31 cellular contexts compared by ENCODE assay signal in genomic region chrX:98207947-98208346, GRCh38.
"Had no signal": no experiment of that assay in that cellular context is flagged by ENCODE, and none has a peak within 500 bp of the region (broad histone marks: within the 10 kb centered on the region; RNA-seq: fewer than 3 reads in every experiment).

No MANE protein-coding gene starts in this region.

- H3K27ac Mint-ChIP-seq: immature natural killer cell; naive thymus-derived CD8-positive, alpha-beta T cell; nephron; stimulated activated naive B cell treated with anti-CD40 and anti-IgM and Interleukin-4, amounts not matched to agents 10 μg/mL and 1 μg/mL and 100 μg/mL, for 72 hours had no signal

- H3K27ac ChIP-seq: left lung, lower lobe of right lung, neutrophil, parathyroid adenoma, psoas muscle, right atrium auricular region, skin epidermis, stomach, testis, thyroid gland, transverse colon, upper lobe of left lung, vagina had no signal

- DNase-seq: hypothalamus; immature natural killer cell; kidney; left colon; left lung; lower lobe of right lung; mammary epithelial cell; mesenchymal stem cell; naive thymus-derived CD8-positive, alpha-beta T cell; occipital lobe; psoas muscle; stimulated activated CD4-positive, alpha-beta T cell treated with anti-CD3 and anti-CD28 coated beads, Interleukin-12 subunit alpha, Interleukin-12 subunit beta, amount 100 ng/mL, for 4 hours; stimulated activated CD4-positive, alpha-beta T cell treated with anti-CD3 and anti-CD28 coated beads, Interleukin-15, amount 100 ng/mL, for 24 hours; stimulated activated CD4-positive, alpha-beta T cell treated with anti-CD3 and anti-CD28 coated beads, Interleukin-2, amount 100 ng/mL, for 24 hours; stimulated activated CD4-positive, alpha-beta T cell treated with anti-CD3 and anti-CD28 coated beads, Interleukin-4, amount 100 ng/mL, for 1 hour; stimulated activated naive B cell treated with anti-CD40 and anti-IgM and Interleukin-4, amounts not matched to agents 10 μg/mL and 1 μg/mL and 100 μg/mL, for 72 hours; stimulated activated naive CD8-positive, alpha-beta T cell treated with anti-CD3 and anti-CD28 coated beads, Interleukin-15, Interleukin-2, amounts not matched to agents 100 U/mL and 50 U/mL, for 24 hours; stomach; testis; thyroid gland; transverse colon; upper lobe of left lung had no signal

- H3K4me1 Mint-ChIP-seq: immature natural killer cell; naive thymus-derived CD8-positive, alpha-beta T cell; stimulated activated naive B cell treated with anti-CD40 and anti-IgM and Interleukin-4, amounts not matched to agents 10 μg/mL and 1 μg/mL and 100 μg/mL, for 72 hours had no signal

- H3K27me3 Mint-ChIP-seq: naive thymus-derived CD8-positive, alpha-beta T cell; stimulated activated naive B cell treated with anti-CD40 and anti-IgM and Interleukin-4, amounts not matched to agents 10 μg/mL and 1 μg/mL and 100 μg/mL, for 72 hours had no signal

- H3K9me3 ChIP-seq: left lung, lower lobe of right lung, neutrophil, psoas muscle, right atrium auricular region, stomach, testis, thyroid gland, transverse colon, upper lobe of left lung, vagina had no signal

- H3K79me2 ChIP-seq: parathyroid adenoma had no signal

- H3K4me3 ChIP-seq: left lung, lower lobe of right lung, psoas muscle, right atrium auricular region, skin epidermis, stomach, testis, thyroid gland, transverse colon, upper lobe of left lung, vagina had no signal

- H3K27me3 ChIP-seq: left lung, neutrophil, right atrium auricular region, stomach, testis, thyroid gland, transverse colon, upper lobe of left lung, vagina had no signal

- ATAC-seq: left colon; left lung; lower lobe of right lung; naive thymus-derived CD8-positive, alpha-beta T cell; psoas muscle; sciatic nerve; stimulated activated naive B cell treated with anti-CD40 and anti-IgM and Interleukin-4, amounts not matched to agents 10 μg/mL and 1 μg/mL and 100 μg/mL, for 72 hours; stimulated activated naive CD8-positive, alpha-beta T cell treated with anti-CD3 and anti-CD28 coated beads, Interleukin-15, Interleukin-2, amounts not matched to agents 100 U/mL and 50 U/mL, for 24 hours had no signal

- H3K4me3 Mint-ChIP-seq: immature natural killer cell; naive thymus-derived CD8-positive, alpha-beta T cell; nephron; neural crest cell; stimulated activated naive B cell treated with anti-CD40 and anti-IgM and Interleukin-4, amounts not matched to agents 10 μg/mL and 1 μg/mL and 100 μg/mL, for 72 hours had no signal

- H3K9ac ChIP-seq: parathyroid adenoma had no signal

- FAIRE-seq: islet of Langerhans, kidney had no signal

- H3K4me1 ChIP-seq: left lung, lower lobe of right lung, parathyroid adenoma, psoas muscle, right atrium auricular region, stomach, testis, thyroid gland, transverse colon, upper lobe of left lung, vagina had no signal

- H2AFZ ChIP-seq: parathyroid adenoma had no signal

- H3K36me3 Mint-ChIP-seq: immature natural killer cell; stimulated activated naive B cell treated with anti-CD40 and anti-IgM and Interleukin-4, amounts not matched to agents 10 μg/mL and 1 μg/mL and 100 μg/mL, for 72 hours had no signal
